Comparison of ENCODE assay signal across 8 cellular contexts in the genomic region with DNA sequence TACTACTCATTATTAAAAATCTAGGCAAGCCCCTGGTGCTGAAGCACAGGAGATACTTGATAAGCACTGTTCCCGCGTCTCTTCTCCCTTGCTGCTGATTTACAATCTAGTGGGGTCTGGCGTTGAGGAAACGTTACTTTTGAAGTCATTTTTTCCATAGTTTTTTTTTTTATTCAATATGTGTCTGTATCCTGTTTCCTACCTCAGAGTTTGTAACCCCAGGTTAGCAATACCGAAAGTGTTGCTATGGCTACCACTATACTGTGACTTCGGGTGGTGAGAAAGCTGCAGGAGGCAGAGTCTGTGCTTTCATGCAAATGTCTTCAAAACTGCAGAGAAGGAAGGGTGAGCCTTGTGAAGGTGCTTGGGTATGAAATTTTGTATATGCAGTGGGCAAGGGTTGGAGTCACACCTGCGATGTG.
A peak's percentile ranks its signal among the peaks of the same experiment; 100 is the strongest.
DNase-seq lines count a peak whose midpoint lies in the region; ATAC-seq and TF ChIP-seq lines count a peak whose summit lies in the region.

No MANE protein-coding gene starts in this region.

- peak; percentile 98 for ATAC-seq in GM19372 (IDR thresholded peaks at IDR 0.05; ENCODE audit: low read depth, unreplicated experiment)
- peak; percentile 98 for ATAC-seq in HG03045 (IDR thresholded peaks at IDR 0.05; ENCODE audit: unreplicated experiment)
- peak; percentile 82 for ATAC-seq in activated CD8-positive, alpha-beta T cell treated with anti-CD3 and anti-CD28 coated beads, Interleukin-2, amount 10 ng/mL, durations not matched to agents 7 days and 5 days

- H3K36me3 Mint-ChIP-seq in activated CD8-positive, alpha-beta T cell treated with anti-CD3 and anti-CD28 coated beads, Interleukin-2, amount 10 ng/mL, durations not matched to agents 7 days and 5 days (ENCODE audit: low read depth): no peaks in the 10 kb centered on the region

- in situ Hi-C loops in GM13977 (cut with MboI; ENCODE audit: low pct_unique_long_range_greater_than_20kb, low sequenced_read_pairs, unreplicated experiment): no loop called here

- no peaks in the 10 kb centered on the region for H3K27me3 Mint-ChIP-seq in activated CD8-positive, alpha-beta T cell treated with anti-CD3 and anti-CD28 coated beads, Interleukin-2, amount 10 ng/mL, durations not matched to agents 7 days and 5 days (ENCODE audit: low read depth)

- no peak overlapping the region for H3K4me3 Mint-ChIP-seq in activated CD8-positive, alpha-beta T cell treated with anti-CD3 and anti-CD28 coated beads, Interleukin-2, amount 10 ng/mL, durations not matched to agents 7 days and 5 days

- peaks cover 6% of the 10 kb centered on the region for H3K4me1 Mint-ChIP-seq in activated CD8-positive, alpha-beta T cell treated with anti-CD3 and anti-CD28 coated beads, Interleukin-2, amount 10 ng/mL, durations not matched to agents 7 days and 5 days (ENCODE audit: low read depth)

- TF ChIP-seq CTCF in GM13977 (IDR thresholded peaks at IDR 0.05; ENCODE audit: extremely low read depth, insufficient read depth, missing control alignments): no peak

- peak; percentile 70 for DNase-seq in GM13977 (ENCODE audit: low spot score)
- DNase-seq in activated CD8-positive, alpha-beta T cell treated with anti-CD3 and anti-CD28 coated beads, Interleukin-2, amount 10 ng/mL, durations not matched to agents 7 days and 5 days: peak; percentile 42
- no peak for DNase-seq in glomerular visceral epithelial cell (ENCODE audit: extremely low spot score)
- DNase-seq in DMS53 treated with DMSO at 0.1 percent for 48 hours (lab: John Stamatoyannopoulos, UW; ENCODE audit: unreplicated experiment): no peak
- DNase-seq in middle frontal gyrus (ENCODE audit: extremely low spot score, low spot score): no peak
- no peak for DNase-seq in MV-4-11 (lab: John Stamatoyannopoulos, UW)

- CTCF ChIA-PET in activated CD8-positive, alpha-beta T cell treated with anti-CD3 and anti-CD28 coated beads, Interleukin-2, amount 10 ng/mL, durations not matched to agents 7 days and 5 days (lab: Charles Lee): no interaction called here

- H3K9me3 Mint-ChIP-seq in activated CD8-positive, alpha-beta T cell treated with anti-CD3 and anti-CD28 coated beads, Interleukin-2, amount 10 ng/mL, durations not matched to agents 7 days and 5 days (ENCODE audit: insufficient read depth): no peaks in the 10 kb centered on the region

- H3K27ac Mint-ChIP-seq in activated CD8-positive, alpha-beta T cell treated with anti-CD3 and anti-CD28 coated beads, Interleukin-2, amount 10 ng/mL, durations not matched to agents 7 days and 5 days: no peak overlapping the region

- POLR2A ChIA-PET in activated CD8-positive, alpha-beta T cell treated with anti-CD3 and anti-CD28 coated beads, Interleukin-2, amount 10 ng/mL, durations not matched to agents 7 days and 5 days (lab: Charles Lee): no interaction called here

Comparison
In these comparisons a context has a peak if more than half of its experiments do, and no peak if none do; other contexts are left out.
1. DNase-seq: peak in GM13977 (single experiment) and activated CD8-positive, alpha-beta T cell treated with anti-CD3 and anti-CD28 coated beads, Interleukin-2, amount 10 ng/mL, durations not matched to agents 7 days and 5 days (single experiment); none in glomerular visceral epithelial cell (single experiment), DMS53 treated with DMSO at 0.1 percent for 48 hours (single experiment), middle frontal gyrus (single experiment) and MV-4-11 (single experiment).
2. Peak in every context shown above with its lines, with median percentiles within 50 percentile points of each other: ATAC-seq.